ENCODE assay signal across 20 cellular contexts in the genomic region with DNA sequence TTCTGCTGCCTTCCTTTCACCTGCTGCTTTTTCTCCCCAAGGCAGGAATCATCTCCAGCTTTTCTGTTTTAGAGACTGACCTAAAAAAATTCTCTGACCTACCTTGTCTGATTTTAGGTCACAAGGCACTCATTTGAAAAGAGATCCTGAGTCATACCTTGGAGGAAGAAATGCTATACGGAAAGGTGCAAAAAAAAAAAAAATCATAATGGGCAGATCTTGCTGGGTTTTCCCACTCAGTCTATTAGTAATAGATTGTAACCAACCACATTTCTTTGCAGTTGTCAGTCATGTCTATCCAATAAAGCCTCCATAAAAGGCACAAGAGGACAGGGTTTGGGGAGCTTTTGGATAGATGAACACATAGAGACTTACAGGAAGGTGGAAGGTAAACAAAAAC.
"Had no signal": no experiment of that assay in that cellular context is flagged by ENCODE, and none has a peak within 500 bp of the region (broad histone marks: within the 10 kb centered on the region; RNA-seq: fewer than 3 reads in every experiment).

No MANE protein-coding gene starts in this region.

- H3K27ac Mint-ChIP-seq: activated CD4-positive, alpha-beta T cell treated with anti-CD3 and anti-CD28 coated beads, Interleukin-2, amount 10 ng/mL, durations not matched to agents 7 days and 5 days; activated CD8-positive, alpha-beta T cell treated with anti-CD3 and anti-CD28 coated beads, Interleukin-2, amount 10 ng/mL, durations not matched to agents 7 days and 5 days; activated T-cell treated with anti-CD3 and anti-CD28 coated beads, Interleukin-2, amount 50 U/mL, for 24 hours; nephron progenitor cell; T-cell had no signal

- H3K27me3 ChIP-seq: cardiac muscle cell, esophagus muscularis mucosa, hepatocyte, sigmoid colon, spleen, tibial artery had no signal

- H3K4me1 Mint-ChIP-seq: activated CD4-positive, alpha-beta T cell treated with anti-CD3 and anti-CD28 coated beads, Interleukin-2, amount 10 ng/mL, durations not matched to agents 7 days and 5 days; nephron progenitor cell; T-cell had no signal

- H3K4me3 Mint-ChIP-seq: activated CD4-positive, alpha-beta T cell treated with anti-CD3 and anti-CD28 coated beads, Interleukin-2, amount 10 ng/mL, durations not matched to agents 7 days and 5 days; activated CD8-positive, alpha-beta T cell treated with anti-CD3 and anti-CD28 coated beads, Interleukin-2, amount 10 ng/mL, durations not matched to agents 7 days and 5 days; activated T-cell treated with anti-CD3 and anti-CD28 coated beads, Interleukin-2, amount 50 U/mL, for 24 hours; nephron progenitor cell; T-cell had no signal

- H3K27ac ChIP-seq: cardiac muscle cell, coronary artery, esophagus muscularis mucosa, hepatocyte, lower lobe of right lung, sigmoid colon, spleen, tibial artery had no signal

- DNase-seq: activated CD4-positive, alpha-beta T cell treated with anti-CD3 and anti-CD28 coated beads, Interleukin-2, amount 10 ng/mL, durations not matched to agents 7 days and 5 days; activated CD8-positive, alpha-beta T cell treated with anti-CD3 and anti-CD28 coated beads, Interleukin-2, amount 10 ng/mL, durations not matched to agents 7 days and 5 days; activated effector memory CD4-positive, alpha-beta T cell treated with anti-CD3 and anti-CD28 coated beads, Interleukin-2, amount 50 U/mL, for 16 hours; activated naive CD4-positive, alpha-beta T cell treated with anti-CD3 and anti-CD28 coated beads, Interleukin-2, amount 50 U/mL, for 16 hours; activated T-cell treated with anti-CD3 and anti-CD28 coated beads, Interleukin-2, amount 50 U/mL, for 24 hours; lower lobe of right lung; nephron progenitor cell; nucleus accumbens; sigmoid colon; spleen; stimulated activated naive CD8-positive, alpha-beta T cell treated with anti-CD3 and anti-CD28 coated beads, Interleukin-15, Interleukin-2, amounts not matched to agents 100 U/mL and 50 U/mL, for 24 hours; substantia nigra; T-cell; T-helper 9 cell; tibial artery had no signal

- ATAC-seq: activated CD8-positive, alpha-beta T cell treated with anti-CD3 and anti-CD28 coated beads, Interleukin-2, amount 10 ng/mL, durations not matched to agents 7 days and 5 days; lower lobe of right lung; SK-N-SH treated with all-trans-retinoic acid at 6 μM for 48 hours; stimulated activated naive CD8-positive, alpha-beta T cell treated with anti-CD3 and anti-CD28 coated beads, Interleukin-15, Interleukin-2, amounts not matched to agents 100 U/mL and 50 U/mL, for 24 hours; T-cell had no signal

- H3K4me1 ChIP-seq: esophagus muscularis mucosa, lower lobe of right lung, sigmoid colon, spleen had no signal

- H3K27me3 Mint-ChIP-seq: activated CD4-positive, alpha-beta T cell treated with anti-CD3 and anti-CD28 coated beads, Interleukin-2, amount 10 ng/mL, durations not matched to agents 7 days and 5 days; activated T-cell treated with anti-CD3 and anti-CD28 coated beads, Interleukin-2, amount 50 U/mL, for 24 hours; T-cell had no signal
